ENCODE assay signal across 17 cellular contexts in the genomic region with DNA sequence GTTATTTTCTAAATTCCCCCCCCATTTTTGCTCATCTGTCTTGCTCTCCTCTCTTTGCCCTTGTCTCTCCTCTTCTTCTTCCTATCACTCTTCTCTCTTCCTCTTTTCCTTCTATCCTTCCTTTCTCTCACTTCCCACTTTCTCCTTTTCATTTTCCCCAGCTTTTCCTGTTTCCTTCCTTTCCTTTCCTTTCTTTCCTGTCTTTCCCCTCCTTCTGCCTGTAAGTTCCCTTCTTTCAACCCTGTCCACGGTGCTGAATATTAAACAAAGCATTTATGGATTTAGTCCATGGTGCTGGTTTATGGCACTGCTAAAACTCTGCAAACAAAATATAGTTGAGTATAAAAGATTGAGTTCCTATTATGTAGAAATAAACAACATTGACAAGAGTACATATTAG. TPM values are rescaled to one million over a fixed set of nuclear protein-coding genes. Genes with fewer than 3 reads are reported as not detected.
A peak's percentile ranks its signal among the peaks of the same experiment; 100 is the strongest.
DNase-seq lines count a peak whose midpoint lies in the region; ATAC-seq, FAIRE-seq and TF ChIP-seq lines count a peak whose summit lies in the region.
"Had no signal": no experiment of that assay in that cellular context is flagged by ENCODE, and none has a peak within 500 bp of the region (broad histone marks: within the 10 kb centered on the region; RNA-seq: fewer than 3 reads in every experiment).

No MANE protein-coding gene starts in this region.

- DNase-seq in Caki2 (ENCODE audit: low read depth): peak; percentile 22
- DNase-seq in LHCN-M2 (ENCODE audit: low read depth): peak; percentile 28
- no peak for DNase-seq in GM12878 (ENCODE audit: low read depth, low spot score)
- peak; percentile 16 for DNase-seq in iPS-NIHi11 (ENCODE audit: low spot score)
- DNase-seq in putamen (ENCODE audit: low spot score): no peak
- no peak for DNase-seq in iPS-NIHi7 (ENCODE audit: extremely low spot score)
- no peak for DNase-seq in BE2C
- DNase-seq in posterior cingulate gyrus: no peak
- DNase-seq: activated naive CD8-positive, alpha-beta T cell treated with anti-CD3 and anti-CD28 coated beads, Interleukin-2, amount 10 ng/mL, durations not matched to agents 7 days and 5 days; activated T-cell treated with anti-CD3 and anti-CD28 coated beads, Interleukin-2, amount 50 U/mL, for 24 hours; colonic mucosa; mesendoderm; upper lobe of left lung had no signal

- CTCF ChIA-PET in GM12878 (lab: Yijun Ruan, JAX): interaction anchor here (5.8 to 6.9 kb wide), 2 partner anchors 62 to 72 kb away, joined by 61 to 174 read pairs; no protein-coding TSS in a partner anchor

- 0% methylated on average over 1 of the region's 1 CpG for WGBS in GM12878 (ENCODE audit: insufficient coverage, insufficient replicate concordance, low lambda C conversion rate, missing lambda C conversion rate)

- H4K20me1 ChIP-seq in GM12878 (ENCODE audit: control insufficient read depth, insufficient read depth): no peaks in the 10 kb centered on the region

- no peak for TF ChIP-seq CTCF in GM12878 (IDR thresholded peaks at IDR 0.05 in 2 of 3, conservative IDR thresholded peaks at IDR 0.05 in 1 of 3; ENCODE audit: control insufficient read depth in 2 of 3, extremely low read depth in 1 of 3, insufficient read depth in 1 of 3, low read depth in 3 of 3, low read length in 3 of 3)
- TF ChIP-seq CTCF in BE2C (IDR thresholded peaks at IDR 0.05; ENCODE audit: low read depth, low read length): no peak

- H3K4me3 ChIP-seq in GM12878: no peak overlapping the region
- H3K4me3 ChIP-seq in BE2C (ENCODE audit: low read depth, low read length): no peak overlapping the region
- H3K4me3 ChIP-seq: colonic mucosa, SJCRH30, upper lobe of left lung had no signal

- H3K27me3 ChIP-seq in GM12878 (replicated peaks in 1 of 2; ENCODE audit: control insufficient read depth in 2 of 2, insufficient read depth in 2 of 2, low read length in 1 of 2): no peaks in the 10 kb centered on the region
- no peaks in the 10 kb centered on the region for H3K27me3 ChIP-seq in BE2C
- H3K27me3 ChIP-seq: colonic mucosa, SJCRH30, upper lobe of left lung had no signal

- intact Hi-C loops in GM12878 (cut with micrococcal nuclease; ENCODE audit: unreplicated experiment) (no loop called here), posterior cingulate gyrus (cut with DNase I) (no loop called here)

- ATAC-seq in GM12878: no peak
- ATAC-seq: sciatic nerve; stimulated activated memory B cell treated with anti-CD40 and anti-IgM and Interleukin-4, amounts not matched to agents 10 μg/mL and 1 μg/mL and 100 μg/mL, for 72 hours had no signal

- H3K9me3 ChIP-seq in GM12878 (replicated peaks; ENCODE audit: control insufficient read depth, insufficient read depth, low read length): no peaks in the 10 kb centered on the region
- H3K9me3 ChIP-seq in BE2C: no peaks in the 10 kb centered on the region
- H3K9me3 ChIP-seq: colonic mucosa, SJCRH30, upper lobe of left lung had no signal

- no peak for TF ChIP-seq EP300 in GM12878 (IDR thresholded peaks at IDR 0.05; ENCODE audit: borderline replicate concordance in 1 of 2, control insufficient read depth in 1 of 2, low read depth in 2 of 2, low read length in 2 of 2)

- no peak overlapping the region for H3K27ac ChIP-seq in GM12878 (ENCODE audit: control insufficient read depth, insufficient read depth)
- H3K27ac ChIP-seq: colonic mucosa, SJCRH30, upper lobe of left lung had no signal

- H3K4me1 ChIP-seq in GM12878 (ENCODE audit: control insufficient read depth, insufficient read depth, low read length): peaks cover 12% of the 10 kb centered on the region
- peaks cover 2% of the 10 kb centered on the region; the same call in 1 of the 2 replicates for H3K4me1 ChIP-seq in BE2C
- H3K4me1 ChIP-seq: colonic mucosa, SJCRH30 had no signal

- no peak overlapping the region for H2AFZ ChIP-seq in GM12878 (ENCODE audit: control insufficient read depth, low read depth, low read length)

- TF ChIP-seq POLR2A in GM12878 (IDR thresholded peaks at IDR 0.05; ENCODE audit: low read depth, low read length): no peak

- SMC1A ChIA-PET in GM12878 (lab: Charles Lee; ENCODE audit: uncharacterized antibody, unreplicated experiment): interaction anchor here (1.4 to 9.6 kb wide), 5 partner anchors 9 to 85 kb away, joined by 3 to 98 read pairs (median 83); no protein-coding TSS in a partner anchor

- no TSS peak for BruUV-seq in GM12878 (replicated peaks; lab: Mats Ljungman, UMichigan)

- TF ChIP-seq RAD21 in GM12878 (IDR thresholded peaks at IDR 0.05; ENCODE audit: insufficient read depth, low read depth, low read length): no peak

- RAD21 ChIA-PET in GM12878 (lab: Charles Lee; ENCODE audit: unreplicated experiment): interaction anchor here (4.0 to 4.1 kb wide), 2 partner anchors 70 to 85 kb away, joined by 22 to 75 read pairs; no protein-coding TSS in a partner anchor

- H3K79me2 ChIP-seq in GM12878 (ENCODE audit: control insufficient read depth, insufficient read depth, low read length): no peaks in the 10 kb centered on the region

- no peak for FAIRE-seq in GM12878 (lab: Jason Lieb, UNC)

- H3K36me3 ChIP-seq in GM12878 (ENCODE audit: control insufficient read depth in 2 of 2, insufficient read depth in 2 of 2, low read length in 1 of 2) (no peaks in the 10 kb centered on the region), BE2C (no peaks in the 10 kb centered on the region)
- H3K36me3 ChIP-seq: colonic mucosa, SJCRH30, upper lobe of left lung had no signal

- POLR2A ChIA-PET in GM12878 (lab: Charles Lee): interaction anchor here (0.5 kb wide), 1 partner anchor 559 kb away, joined by 3 read pairs; no protein-coding TSS in a partner anchor

- H3K4me2 ChIP-seq in GM12878 (ENCODE audit: control insufficient read depth, insufficient read depth): no peak overlapping the region

- in situ Hi-C loops in Caki2 (cut with HindIII; ENCODE audit: low pct_unique_long_range_greater_than_20kb, low sequenced_read_pairs): no loop called here
- in situ Hi-C loops in GM12878 (cut with MboI): loop anchor here (5.0 kb wide), 1 partner anchor 71 kb away; no protein-coding TSS in a partner anchor

- no peak overlapping the region for H3K9ac ChIP-seq in GM12878 (ENCODE audit: control insufficient read depth, insufficient read depth, low read length)

TF ChIP-seq in GM12878, 131 proteins besides CTCF, POLR2A, EP300 and RAD21 (continues in another document):
- TF ChIP-seq IKZF2 (IDR thresholded peaks at IDR 0.05): 0 out of 4 replicates have a peak, but pooled peaks of 1 of the 2 experiments have one; percentile 16
- no peak for TF ChIP-seq POLR2AphosphoS5 (IDR thresholded peaks at IDR 0.05; ENCODE audit: low read length)
- TF ChIP-seq, protein P1, sequence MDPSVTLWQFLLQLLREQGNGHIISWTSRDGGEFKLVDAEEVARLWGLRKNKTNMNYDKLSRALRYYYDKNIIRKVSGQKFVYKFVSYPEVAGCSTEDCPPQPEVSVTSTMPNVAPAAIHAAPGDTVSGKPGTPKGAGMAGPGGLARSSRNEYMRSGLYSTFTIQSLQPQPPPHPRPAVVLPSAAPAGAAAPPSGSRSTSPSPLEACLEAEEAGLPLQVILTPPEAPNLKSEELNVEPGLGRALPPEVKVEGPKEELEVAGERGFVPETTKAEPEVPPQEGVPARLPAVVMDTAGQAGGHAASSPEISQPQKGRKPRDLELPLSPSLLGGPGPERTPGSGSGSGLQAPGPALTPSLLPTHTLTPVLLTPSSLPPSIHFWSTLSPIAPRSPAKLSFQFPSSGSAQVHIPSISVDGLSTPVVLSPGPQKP (IDR thresholded peaks at IDR 0.05; ENCODE audit: low read depth, low read length): no peak
- TF ChIP-seq EED (IDR thresholded peaks at IDR 0.05; ENCODE audit: low read depth): no peak

RNA-seq across cellular contexts. Expression of a gene that starts 27.6 kb away (rescaled TPM):
- total RNA-seq in Caki2 (2014; rRNA removed; shearing (Covaris generic); ENCODE audit: low replicate concordance): not detected in 2 replicates
- total RNA-seq in LHCN-M2 (2014; rRNA removed): not detected in 2 replicates
- not detected for polyA plus RNA-seq in LHCN-M2 (2012)
- total RNA-seq in GM12878 (2013; cell fraction: nucleolus; rRNA removed): not detected in 2 replicates
- 0.27 TPM in 1 of 2 replicates, not detected in the other for total RNA-seq in GM12878 (2014; rRNA removed)
- 0.27 and 0.28 TPM in 2 replicates for total RNA-seq in GM12878 (2014; rRNA removed; fragmentation: Illumina TruSeq; extraction: Trizol)
- 0.16 and 0.23 TPM in 2 replicates for total RNA-seq in GM12878 (2021)
- not detected for polyA plus RNA-seq in GM12878 (2011; ENCODE audit: low read depth)
- 0.68 and 1.1 TPM in 2 replicates for polyA plus RNA-seq in GM12878 (2011; rRNA removed)
- polyA plus RNA-seq in GM12878 (2011; cell fraction: cytosol; rRNA removed): 0.25 and 0.33 TPM in 2 replicates
- 0.90 and 1.0 TPM in 2 replicates for polyA plus RNA-seq in GM12878 (2011; cell fraction: nucleus; rRNA removed)
- polyA plus RNA-seq in GM12878 (2012): not detected in 2 replicates
- polyA plus RNA-seq in GM12878 (2014; fragmentation: Illumina TruSeq; extraction: Trizol): 0.16 and 0.40 TPM in 2 replicates
- under 1 TPM; 0.15 to 0.16 TPM for polyA plus RNA-seq in GM12878 (2014; fragmentation: Nextera tagmentation; extraction: Ambion mirVana)
- polyA plus RNA-seq in GM12878 (2014; rRNA removed): 0.09 TPM in 1 of 2 replicates, not detected in the other
- under 1 TPM; 0.13 to 0.34 TPM for polyA plus RNA-seq in GM12878 (2016; fragmentation: Nextera tagmentation; extraction: Ambion mirVana)
- polyA minus RNA-seq in GM12878 (2011; rRNA and poly(A)+ RNA removed): 0.41 and 0.73 TPM in 2 replicates
- 1.1 TPM in 1 of 2 replicates, not detected in the other for polyA minus RNA-seq in GM12878 (2011; cell fraction: cytosol; rRNA and poly(A)+ RNA removed)
- 0.24 and 0.48 TPM in 2 replicates for polyA minus RNA-seq in GM12878 (2011; cell fraction: nucleus; rRNA and poly(A)+ RNA removed)
- polyA plus RNA-seq in BE2C (2012; ENCODE audit: insufficient read depth, insufficient read length, low read depth): not detected
- total RNA-seq: activated naive CD8-positive, alpha-beta T cell treated with anti-CD3 and anti-CD28 coated beads, Interleukin-2, amount 10 ng/mL, durations not matched to agents 7 days and 5 days; SJCRH30 had no signal
- polyA plus RNA-seq: BJ had no signal

Comparison
In these comparisons a context has a peak if more than half of its experiments do, and no peak if none do; other contexts are left out.
1. DNase-seq: peak in Caki2 (single experiment), LHCN-M2 (single experiment) and iPS-NIHi11 (single experiment); none in GM12878 (single experiment), putamen (single experiment), iPS-NIHi7 (single experiment), BE2C (single experiment) and posterior cingulate gyrus (0 of 10).